ENCODE assay signal across 1 cellular context in genomic region chr22:31871475-31871874, GRCh38.
TF ChIP-seq lines count a peak whose summit lies in the region.

No MANE protein-coding gene starts in this region.

TF ChIP-seq in IMR-90, 13 proteins besides CTCF, POLR2A, EP300 and RAD21 (continued from another document):
- TF ChIP-seq USF2 (IDR thresholded peaks at IDR 0.05; ENCODE audit: low read depth, low read length) (no peak), FOS (IDR thresholded peaks at IDR 0.05; ENCODE audit: low read depth, low read length) (no peak)
